Comparison of ENCODE assay signal across 8 cellular contexts in the genomic region with DNA sequence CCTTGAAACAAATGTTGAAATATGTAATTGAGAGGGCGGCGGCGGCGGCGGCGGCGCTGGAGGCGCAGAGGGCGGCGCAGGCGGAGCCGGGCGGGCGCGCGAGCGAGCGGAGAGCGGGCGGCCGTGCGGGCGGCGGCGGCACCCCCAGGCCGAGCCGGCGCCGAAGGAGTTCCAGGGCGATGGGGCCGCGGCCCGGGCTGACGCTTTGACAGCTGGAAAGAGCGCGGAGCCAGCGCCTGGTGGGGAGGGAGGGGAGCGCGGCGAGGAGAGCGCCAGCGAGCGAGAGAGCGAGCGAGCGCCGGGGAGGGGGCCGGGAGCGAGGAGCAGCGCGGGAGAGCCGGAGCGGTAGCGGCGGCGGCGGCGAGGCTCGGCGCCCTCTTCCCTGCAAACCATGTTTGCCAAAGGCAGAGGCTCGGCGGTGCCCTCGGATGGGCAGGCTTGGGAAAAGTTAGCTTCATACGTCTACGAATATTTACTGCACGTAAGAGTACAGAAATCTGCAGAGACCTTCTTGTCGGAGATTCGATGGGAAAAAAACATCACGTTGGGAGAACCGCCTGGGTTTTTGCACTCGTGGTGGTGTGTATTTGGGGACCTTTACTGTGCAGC.
A peak's percentile ranks its signal among the peaks of the same experiment; 100 is the strongest.
DNase-seq lines count a peak whose midpoint lies in the region; ATAC-seq and TF ChIP-seq lines count a peak whose summit lies in the region.
"Not testable (repeated sequence)": the region's sequence is repeated elsewhere in the genome, so short reads cannot be mapped to it uniquely, and the experiment has no call there.

No MANE protein-coding gene starts in this region.

- H3K4me3 Mint-ChIP-seq in CD14-positive monocyte (peak overlapping the region; percentile 43 to 85), glutamatergic neuron (ENCODE audit: unreplicated experiment) (peak overlapping the region; percentile 81)
- H3K4me3 Mint-ChIP-seq in naive thymus-derived CD4-positive, alpha-beta T cell = peak overlapping the region; percentile 34 to 68 (median 54)

- not testable (repeated sequence) for H3K4me1 ChIP-seq in ascending aorta; naive thymus-derived CD4-positive, alpha-beta T cell (ENCODE audit: control insufficient read depth in 2 of 2, insufficient read depth in 2 of 2, low read length in 2 of 2)

- not testable (repeated sequence) for H3K4me1 Mint-ChIP-seq in CD14-positive monocyte; glutamatergic neuron (ENCODE audit: low read depth, unreplicated experiment); naive thymus-derived CD4-positive, alpha-beta T cell

- CTCF ChIA-PET in naive thymus-derived CD4-positive, alpha-beta T cell (lab: Charles Lee) = not testable (repeated sequence)

- intact Hi-C loops in CD14-positive monocyte (cut with micrococcal nuclease); ascending aorta (cut with DNase I); naive thymus-derived CD4-positive, alpha-beta T cell (cut with micrococcal nuclease): not testable (repeated sequence)

- TF ChIP-seq CTCF in CD14-positive monocyte (IDR thresholded peaks at IDR 0.05); ascending aorta (IDR thresholded peaks at IDR 0.05); glutamatergic neuron (IDR thresholded peaks at IDR 0.05; ENCODE audit: partially characterized antibody, unreplicated experiment): not testable (repeated sequence)

- H3K36me3 Mint-ChIP-seq in CD14-positive monocyte; glutamatergic neuron (ENCODE audit: unreplicated experiment); naive thymus-derived CD4-positive, alpha-beta T cell: not testable (repeated sequence)

- peaks cover 0 to 10% (median 4%) of the 10 kb centered on the region in 7 donors for H3K9me3 Mint-ChIP-seq in CD14-positive monocyte
- not testable (repeated sequence) for H3K9me3 Mint-ChIP-seq in glutamatergic neuron (ENCODE audit: unreplicated experiment); naive thymus-derived CD4-positive, alpha-beta T cell

- H3K27me3 Mint-ChIP-seq in CD14-positive monocyte (ENCODE audit: low read depth in 3 of 3) (peaks cover 36 to 59% (median 45%) of the 10 kb centered on the region in 3 donors), glutamatergic neuron (ENCODE audit: unreplicated experiment) (peaks cover 13% of the 10 kb centered on the region)
- H3K27me3 Mint-ChIP-seq in naive thymus-derived CD4-positive, alpha-beta T cell = peaks cover 53 to 75% (median 67%) of the 10 kb centered on the region in 5 donors

- H3K4me3 ChIP-seq in ascending aorta = peak overlapping the region; percentile 58 to 62
- not testable (repeated sequence) for H3K4me3 ChIP-seq in naive thymus-derived CD4-positive, alpha-beta T cell (ENCODE audit: low read length)

- H3K36me3 ChIP-seq in ascending aorta; naive thymus-derived CD4-positive, alpha-beta T cell (ENCODE audit: control insufficient read depth in 2 of 3, insufficient read depth in 3 of 3, low read length in 3 of 3): not testable (repeated sequence)

- not testable (repeated sequence) for H3K27ac Mint-ChIP-seq in CD14-positive monocyte; glutamatergic neuron (ENCODE audit: unreplicated experiment); naive thymus-derived CD4-positive, alpha-beta T cell

- H3K27me3 ChIP-seq in ascending aorta = not testable (repeated sequence)
- peaks cover 8 to 12% of the 10 kb centered on the region in 2 donors for H3K27me3 ChIP-seq in naive thymus-derived CD4-positive, alpha-beta T cell (ENCODE audit: control insufficient read depth in 2 of 2, insufficient read depth in 2 of 2, low read length in 2 of 2)

- H3K27ac ChIP-seq in ascending aorta; naive thymus-derived CD4-positive, alpha-beta T cell (ENCODE audit: low read depth, low read length): not testable (repeated sequence)

- DNase-seq in CD14-positive monocyte (ENCODE audit: low spot score); ascending aorta (ENCODE audit: low spot score in 2 of 2): not testable (repeated sequence)
- DNase-seq in NCI-H2171 (lab: John Stamatoyannopoulos, UW) (peak; percentile 77), UCSD-AML1 (lab: John Stamatoyannopoulos, UW; ENCODE audit: unreplicated experiment) (peak; percentile 49), glutamatergic neuron (peak; percentile 82)
- DNase-seq in naive thymus-derived CD4-positive, alpha-beta T cell = peak; percentile 0 to 56 (median 17)
- DNase-seq in stimulated activated CD8-positive, alpha-beta memory T cell treated with anti-CD3 and anti-CD28 coated beads, Interleukin-15, amount 100 ng/mL, for 48 hours (ENCODE audit: low read depth in 2 of 2) = peak; percentile 22 to 26

- POLR2A ChIA-PET in naive thymus-derived CD4-positive, alpha-beta T cell (lab: Charles Lee) = not testable (repeated sequence)

- H3K9me3 ChIP-seq in ascending aorta; naive thymus-derived CD4-positive, alpha-beta T cell (ENCODE audit: control insufficient read depth in 2 of 3, low read length in 3 of 3): not testable (repeated sequence)

- ATAC-seq in HG02588 (IDR thresholded peaks at IDR 0.05; ENCODE audit: unreplicated experiment) = peak; percentile 45
- peak; percentile 78 for ATAC-seq in naive thymus-derived CD4-positive, alpha-beta T cell
